In genomic region chr20:38872491-38873049, GRCh38 we compare ENCODE assay signal across 1 cellular context.
TF ChIP-seq lines count a peak whose summit lies in the region.

No MANE protein-coding gene starts in this region.

TF ChIP-seq in GM12878, 131 proteins besides CTCF, POLR2A, EP300 and RAD21 (continued from another document):
- TF ChIP-seq POU2F2 (IDR thresholded peaks at IDR 0.05; ENCODE audit: borderline replicate concordance, low read depth, low read length) = peak; percentile 31; the same call in 1 of the 3 replicates
- TF ChIP-seq SMARCA5 (IDR thresholded peaks at IDR 0.05) = peak; percentile 51; the same call in 1 of the 2 replicates
- no peak for TF ChIP-seq POLR2AphosphoS5 (IDR thresholded peaks at IDR 0.05; ENCODE audit: low read length)
- TF ChIP-seq NFXL1 (IDR thresholded peaks at IDR 0.05; ENCODE audit: borderline replicate concordance) = peak; percentile 88; the same call in 1 of the 2 replicates
- TF ChIP-seq, protein P1, sequence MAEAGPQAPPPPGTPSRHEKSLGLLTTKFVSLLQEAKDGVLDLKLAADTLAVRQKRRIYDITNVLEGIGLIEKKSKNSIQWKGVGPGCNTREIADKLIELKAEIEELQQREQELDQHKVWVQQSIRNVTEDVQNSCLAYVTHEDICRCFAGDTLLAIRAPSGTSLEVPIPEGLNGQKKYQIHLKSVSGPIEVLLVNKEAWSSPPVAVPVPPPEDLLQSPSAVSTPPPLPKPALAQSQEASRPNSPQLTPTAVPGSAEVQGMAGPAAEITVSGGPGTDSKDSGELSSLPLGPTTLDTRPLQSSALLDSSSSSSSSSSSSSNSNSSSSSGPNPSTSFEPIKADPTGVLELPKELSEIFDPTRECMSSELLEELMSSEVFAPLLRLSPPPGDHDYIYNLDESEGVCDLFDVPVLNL (IDR thresholded peaks at IDR 0.05; ENCODE audit: low read depth, low read length) = no peak
- no peak for TF ChIP-seq SREBF1 (IDR thresholded peaks at IDR 0.05; ENCODE audit: low read length)
- peak; percentile 61; the same call in 1 of the 2 replicates for TF ChIP-seq LARP7 (IDR thresholded peaks at IDR 0.05)
- no peak; the same call in 1 of the 2 replicates for TF ChIP-seq SMAD5 (IDR thresholded peaks at IDR 0.05; ENCODE audit: low read depth)
- no peak for TF ChIP-seq CBX3 (IDR thresholded peaks at IDR 0.05; ENCODE audit: borderline replicate concordance, low read depth)
